Comparison of ENCODE assay signal across 1 cellular context in the genomic region with DNA sequence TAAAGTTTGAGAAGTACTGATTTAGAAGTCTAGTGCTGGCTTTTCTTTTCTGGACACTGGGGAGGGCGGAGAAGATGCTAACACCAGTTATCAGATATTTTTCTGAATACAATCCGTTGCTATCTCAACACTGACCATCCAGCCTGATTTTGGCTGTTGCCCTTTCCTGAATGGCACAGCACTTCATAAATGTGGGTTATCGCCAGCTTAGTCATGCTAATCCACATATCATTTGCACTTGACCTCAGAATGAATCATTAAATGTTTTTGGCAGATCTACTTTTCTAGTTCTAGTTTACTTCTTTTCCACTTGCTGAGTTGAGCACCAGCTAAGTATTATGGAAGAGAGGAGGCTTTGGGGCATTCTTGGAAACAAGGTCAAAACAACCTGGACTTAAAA.
A peak's percentile ranks its signal among the peaks of the same experiment; 100 is the strongest.
TF ChIP-seq lines count a peak whose summit lies in the region.

No MANE protein-coding gene starts in this region.

TF ChIP-seq in endothelial cell of umbilical vein, 7 proteins besides CTCF, POLR2A, EP300 and RAD21 (continued from another document):
- TF ChIP-seq MYC (IDR thresholded peaks at IDR 0.05; ENCODE audit: low read depth, low read length) (no peak), JUN (IDR thresholded peaks at IDR 0.05; ENCODE audit: borderline replicate concordance, insufficient read depth, insufficient read length, low read depth) (peak; percentile 44)
